In genomic region chr1:62076286-62076685, GRCh38 we compare ENCODE assay signal across 12 cellular contexts.
DNase-seq lines count a peak whose midpoint lies in the region; ATAC-seq and TF ChIP-seq lines count a peak whose summit lies in the region.
"Had no signal": no experiment of that assay in that cellular context is flagged by ENCODE, and none has a peak within 500 bp of the region (broad histone marks: within the 10 kb centered on the region; RNA-seq: fewer than 3 reads in every experiment).

No MANE protein-coding gene starts in this region.

- no peaks in the 10 kb centered on the region for H3K79me2 ChIP-seq in GM23338 (replicated peaks; ENCODE audit: insufficient read depth)

- no peaks in the 10 kb centered on the region for H3K9me2 ChIP-seq in GM23338 (ENCODE audit: insufficient read depth)

- no peaks in the 10 kb centered on the region for H3K27me3 Mint-ChIP-seq in GM23338 (ENCODE audit: insufficient read depth, low read depth, poor library complexity)
- H3K27me3 Mint-ChIP-seq: activated T-cell treated with anti-CD3 and anti-CD28 coated beads, Interleukin-2, amount 50 U/mL, for 24 hours had no signal

- H4K20me1 ChIP-seq in GM23338 (replicated peaks; ENCODE audit: insufficient read depth), result no peaks in the 10 kb centered on the region

- H2AFZ ChIP-seq in GM23338, result no peak overlapping the region

- no peak overlapping the region for H3K4me3 Mint-ChIP-seq in GM23338
- H3K4me3 Mint-ChIP-seq: activated T-cell treated with anti-CD3 and anti-CD28 coated beads, Interleukin-2, amount 50 U/mL, for 24 hours had no signal

- H3K27ac ChIP-seq in GM23338 (ENCODE audit: low read depth), result no peak overlapping the region
- H3K27ac ChIP-seq: body of pancreas, skin epidermis had no signal

- no peaks in the 10 kb centered on the region for H3K4me1 ChIP-seq in GM23338 (ENCODE audit: insufficient read depth)
- H3K4me1 ChIP-seq: body of pancreas had no signal

- no peak overlapping the region for H3K27ac Mint-ChIP-seq in GM23338
- H3K27ac Mint-ChIP-seq: activated T-cell treated with anti-CD3 and anti-CD28 coated beads, Interleukin-2, amount 50 U/mL, for 24 hours had no signal

- in situ Hi-C loops in G401 (cut with HindIII; ENCODE audit: low sequenced_read_pairs), result no loop called here

- ATAC-seq in GM23338, result no peak
- ATAC-seq: body of pancreas had no signal

- no peaks in the 10 kb centered on the region for H3K36me3 Mint-ChIP-seq in GM23338 (ENCODE audit: low read depth)

- H3K4me1 Mint-ChIP-seq in GM23338, result no peaks in the 10 kb centered on the region

- H3K9me3 Mint-ChIP-seq in GM23338, result no peaks in the 10 kb centered on the region
- H3K9me3 Mint-ChIP-seq: activated T-cell treated with anti-CD3 and anti-CD28 coated beads, Interleukin-2, amount 50 U/mL, for 24 hours had no signal

- no peaks in the 10 kb centered on the region for H3K36me3 ChIP-seq in GM23338 (ENCODE audit: insufficient read depth)

- H3K4me2 ChIP-seq in GM23338, result no peak overlapping the region

- H3K27me3 ChIP-seq in GM23338 (ENCODE audit: insufficient read depth), result no peaks in the 10 kb centered on the region
- H3K27me3 ChIP-seq: body of pancreas had no signal

- no peaks in the 10 kb centered on the region for H3F3A ChIP-seq in GM23338 (replicated peaks; ENCODE audit: low read depth)

- TF ChIP-seq CTCF in choroid plexus epithelial cell (conservative IDR thresholded peaks at IDR 0.05; ENCODE audit: low read depth, low read length) (no peak), GM23338 (conservative IDR thresholded peaks at IDR 0.05; ENCODE audit: low read depth in 2 of 2) (no peak)

- H3K4me3 ChIP-seq in choroid plexus epithelial cell (ENCODE audit: low read depth, low read length), result no peak overlapping the region
- no peak overlapping the region for H3K4me3 ChIP-seq in GM23338
- H3K4me3 ChIP-seq: body of pancreas, skin epidermis had no signal

- DNase-seq in EL (peak; percentile 60), M059J (ENCODE audit: low read depth) (peak; percentile 83), choroid plexus epithelial cell (ENCODE audit: low read depth) (peak; percentile 92), left kidney (ENCODE audit: low read depth, low spot score) (peak; percentile 31), SK-N-DZ (ENCODE audit: low spot score) (no peak), GM23338 (ENCODE audit: low spot score) (no peak), G401 (ENCODE audit: low spot score) (no peak)
- DNase-seq in activated T-cell treated with anti-CD3 and anti-CD28 coated beads, Interleukin-2, amount 50 U/mL, for 48 hours, result no peak
- DNase-seq: activated T-cell treated with anti-CD3 and anti-CD28 coated beads, Interleukin-2, amount 50 U/mL, for 24 hours; head of caudate nucleus had no signal

TF ChIP-seq in GM23338, 12 proteins besides CTCF, POLR2A, EP300 and RAD21:
- no peak for TF ChIP-seq EZH2 (IDR thresholded peaks at IDR 0.05; ENCODE audit: low read depth, unreplicated experiment)
- no peak for TF ChIP-seq CREB1 (CRISPR knock-in tag; IDR thresholded peaks at IDR 0.05; ENCODE audit: low read depth)
- TF ChIP-seq, protein P1, sequence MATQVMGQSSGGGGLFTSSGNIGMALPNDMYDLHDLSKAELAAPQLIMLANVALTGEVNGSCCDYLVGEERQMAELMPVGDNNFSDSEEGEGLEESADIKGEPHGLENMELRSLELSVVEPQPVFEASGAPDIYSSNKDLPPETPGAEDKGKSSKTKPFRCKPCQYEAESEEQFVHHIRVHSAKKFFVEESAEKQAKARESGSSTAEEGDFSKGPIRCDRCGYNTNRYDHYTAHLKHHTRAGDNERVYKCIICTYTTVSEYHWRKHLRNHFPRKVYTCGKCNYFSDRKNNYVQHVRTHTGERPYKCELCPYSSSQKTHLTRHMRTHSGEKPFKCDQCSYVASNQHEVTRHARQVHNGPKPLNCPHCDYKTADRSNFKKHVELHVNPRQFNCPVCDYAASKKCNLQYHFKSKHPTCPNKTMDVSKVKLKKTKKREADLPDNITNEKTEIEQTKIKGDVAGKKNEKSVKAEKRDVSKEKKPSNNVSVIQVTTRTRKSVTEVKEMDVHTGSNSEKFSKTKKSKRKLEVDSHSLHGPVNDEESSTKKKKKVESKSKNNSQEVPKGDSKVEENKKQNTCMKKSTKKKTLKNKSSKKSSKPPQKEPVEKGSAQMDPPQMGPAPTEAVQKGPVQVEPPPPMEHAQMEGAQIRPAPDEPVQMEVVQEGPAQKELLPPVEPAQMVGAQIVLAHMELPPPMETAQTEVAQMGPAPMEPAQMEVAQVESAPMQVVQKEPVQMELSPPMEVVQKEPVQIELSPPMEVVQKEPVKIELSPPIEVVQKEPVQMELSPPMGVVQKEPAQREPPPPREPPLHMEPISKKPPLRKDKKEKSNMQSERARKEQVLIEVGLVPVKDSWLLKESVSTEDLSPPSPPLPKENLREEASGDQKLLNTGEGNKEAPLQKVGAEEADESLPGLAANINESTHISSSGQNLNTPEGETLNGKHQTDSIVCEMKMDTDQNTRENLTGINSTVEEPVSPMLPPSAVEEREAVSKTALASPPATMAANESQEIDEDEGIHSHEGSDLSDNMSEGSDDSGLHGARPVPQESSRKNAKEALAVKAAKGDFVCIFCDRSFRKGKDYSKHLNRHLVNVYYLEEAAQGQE (IDR thresholded peaks at IDR 0.05; ENCODE audit: unreplicated experiment), result no peak

Comparison
In these comparisons a context has a peak if more than half of its experiments do, and no peak if none do; other contexts are left out.
1. DNase-seq: peak in EL (single experiment), M059J (single experiment), choroid plexus epithelial cell (single experiment) and left kidney (single experiment); none in SK-N-DZ (single experiment), GM23338 (single experiment), activated T-cell treated with anti-CD3 and anti-CD28 coated beads, Interleukin-2, amount 50 U/mL, for 48 hours (0 of 2) and G401 (single experiment).